In genomic region chr1:78006491-78006890, GRCh38 we compare ENCODE assay signal across 10 cellular contexts. TPM values are rescaled to one million over a fixed set of nuclear protein-coding genes. Genes with fewer than 3 reads are reported as not detected.
DNase-seq lines count a peak whose midpoint lies in the region; ATAC-seq and TF ChIP-seq lines count a peak whose summit lies in the region.
"Had no signal": no experiment of that assay in that cellular context is flagged by ENCODE, and none has a peak within 500 bp of the region (broad histone marks: within the 10 kb centered on the region; RNA-seq: fewer than 3 reads in every experiment).

No MANE protein-coding gene starts in this region.

- H3K27me3 ChIP-seq in ascending aorta (no peaks in the 10 kb centered on the region), right lobe of liver (no peaks in the 10 kb centered on the region), thymus (ENCODE audit: control insufficient read depth, insufficient read depth) (no peaks in the 10 kb centered on the region)

- ATAC-seq in activated T-cell treated with anti-CD3 and anti-CD28 coated beads, Interleukin-2, amount 50 U/mL, for 4 hours: no peak
- ATAC-seq in right lobe of liver: peak in 2 of 4 donors; percentile 11

- peak overlapping the region; percentile 51 for H3K4me3 Mint-ChIP-seq in activated T-cell treated with anti-CD3 and anti-CD28 coated beads, Interleukin-2, amount 50 U/mL, for 4 hours

- H3K36me3 ChIP-seq in ascending aorta (no peaks in the 10 kb centered on the region), right lobe of liver (no peaks in the 10 kb centered on the region), thymus (ENCODE audit: control insufficient read depth, insufficient read depth) (no peaks in the 10 kb centered on the region)

- no peak for DNase-seq in activated T-cell treated with anti-CD3 and anti-CD28 coated beads, Interleukin-2, amount 50 U/mL, for 4 hours
- DNase-seq in activated T-cell treated with anti-CD3 and anti-CD28 coated beads for 4 hours (no peak), ascending aorta (ENCODE audit: low spot score in 2 of 2) (no peak), right lobe of liver (no peak), glomerular visceral epithelial cell (ENCODE audit: extremely low spot score) (no peak), posterior vena cava (ENCODE audit: low spot score) (no peak), MV-4-11 (lab: John Stamatoyannopoulos, UW) (no peak)
- DNase-seq: H9, NCI-H2029 treated with DMSO at 0.1 percent for 48 hours had no signal

- H3K27ac ChIP-seq in ascending aorta: peak overlapping the region; percentile 88
- H3K27ac ChIP-seq in right lobe of liver: peak overlapping the region; percentile 94 to 99 (median 95)
- no peak overlapping the region for H3K27ac ChIP-seq in thymus (ENCODE audit: low read depth)

- TF ChIP-seq CTCF in ascending aorta (IDR thresholded peaks at IDR 0.05): no peak
- TF ChIP-seq CTCF in right lobe of liver (IDR thresholded peaks at IDR 0.05): no peak

- H3K9me3 Mint-ChIP-seq in activated T-cell treated with anti-CD3 and anti-CD28 coated beads, Interleukin-2, amount 50 U/mL, for 4 hours: no peaks in the 10 kb centered on the region

- H3K4me3 ChIP-seq in ascending aorta: peak overlapping the region; percentile 55 to 74
- H3K4me3 ChIP-seq in right lobe of liver: peak overlapping the region; percentile 28 to 58 (median 52)
- H3K4me3 ChIP-seq in thymus (ENCODE audit: low read length): peak overlapping the region; percentile 34

- peaks cover 52% of the 10 kb centered on the region for H3K4me1 Mint-ChIP-seq in activated T-cell treated with anti-CD3 and anti-CD28 coated beads, Interleukin-2, amount 50 U/mL, for 4 hours (ENCODE audit: low read depth)

- peaks cover 2% of the 10 kb centered on the region for H3K27me3 Mint-ChIP-seq in activated T-cell treated with anti-CD3 and anti-CD28 coated beads, Interleukin-2, amount 50 U/mL, for 4 hours (ENCODE audit: low read depth)

- H3K36me3 Mint-ChIP-seq in activated T-cell treated with anti-CD3 and anti-CD28 coated beads, Interleukin-2, amount 50 U/mL, for 4 hours (ENCODE audit: insufficient read depth): no peaks in the 10 kb centered on the region

- TF ChIP-seq POLR2A in right lobe of liver (IDR thresholded peaks at IDR 0.05): no peak

- H3K4me1 ChIP-seq in ascending aorta: peaks cover 0 to 10% of the 10 kb centered on the region in 2 donors
- H3K4me1 ChIP-seq in right lobe of liver: peaks cover 0 to 38% (median 5%) of the 10 kb centered on the region in 4 donors
- no peaks in the 10 kb centered on the region for H3K4me1 ChIP-seq in thymus (ENCODE audit: control insufficient read depth, insufficient read depth, low read length)

- intact Hi-C loops in ascending aorta (cut with DNase I) (loop anchor here (2.0 to 10.0 kb wide), 2 partner anchors 108 to 172 kb away; no protein-coding TSS in a partner anchor), right lobe of liver (cut with DNase I) (no loop called here), posterior vena cava (cut with DNase I) (no loop called here)

- H3K9me3 ChIP-seq in ascending aorta (no peaks in the 10 kb centered on the region), right lobe of liver (no peaks in the 10 kb centered on the region), thymus (ENCODE audit: control insufficient read depth) (no peaks in the 10 kb centered on the region)

RNA-seq across cellular contexts. Expression of gene DNAJB4, which starts 1.8 kb away (rescaled TPM):
- 1 to 10 TPM; 5.4 to 6.6 (median 5.5) TPM for total RNA-seq in activated T-cell treated with anti-CD3 and anti-CD28 coated beads, Interleukin-2, amount 50 U/mL, for 4 hours
- total RNA-seq in ascending aorta (20.1 TPM), right lobe of liver (10 to 100 TPM; 10.9 to 21.7 (median 14.4) TPM), posterior vena cava (100 to 1,000 TPM in 1 of 2 donors, 10 to 100 TPM in 1; 77.3 to 229 TPM)
- 16.1 TPM for polyA plus RNA-seq in thymus

RNA-seq across cellular contexts. Expression of gene FUBP1, which starts 27.6 kb away (rescaled TPM):
- total RNA-seq in activated T-cell treated with anti-CD3 and anti-CD28 coated beads, Interleukin-2, amount 50 U/mL, for 4 hours: 100 to 1,000 TPM; 262 to 285 (median 277) TPM
- total RNA-seq in ascending aorta (90.3 TPM), right lobe of liver (10 to 100 TPM; 21.7 to 38.5 (median 35.6) TPM), posterior vena cava (10 to 100 TPM; 90.7 to 99.3 TPM)
- polyA plus RNA-seq in thymus: 110 TPM

RNA-seq across cellular contexts. Expression of gene GIPC2, which starts 39.3 kb away (rescaled TPM):
- total RNA-seq in activated T-cell treated with anti-CD3 and anti-CD28 coated beads, Interleukin-2, amount 50 U/mL, for 4 hours: under 1 TPM in 2 of 3 donors, not detected in 1; 0.11 to 0.35 TPM
- total RNA-seq in ascending aorta (0.64 TPM), right lobe of liver (1 to 10 TPM; 4.7 to 9.8 (median 7.0) TPM), posterior vena cava (1 to 10 TPM; 3.0 to 8.4 TPM)
- 1.3 TPM for polyA plus RNA-seq in thymus
